Comparison of ENCODE assay signal across 8 cellular contexts in the genomic region with DNA sequence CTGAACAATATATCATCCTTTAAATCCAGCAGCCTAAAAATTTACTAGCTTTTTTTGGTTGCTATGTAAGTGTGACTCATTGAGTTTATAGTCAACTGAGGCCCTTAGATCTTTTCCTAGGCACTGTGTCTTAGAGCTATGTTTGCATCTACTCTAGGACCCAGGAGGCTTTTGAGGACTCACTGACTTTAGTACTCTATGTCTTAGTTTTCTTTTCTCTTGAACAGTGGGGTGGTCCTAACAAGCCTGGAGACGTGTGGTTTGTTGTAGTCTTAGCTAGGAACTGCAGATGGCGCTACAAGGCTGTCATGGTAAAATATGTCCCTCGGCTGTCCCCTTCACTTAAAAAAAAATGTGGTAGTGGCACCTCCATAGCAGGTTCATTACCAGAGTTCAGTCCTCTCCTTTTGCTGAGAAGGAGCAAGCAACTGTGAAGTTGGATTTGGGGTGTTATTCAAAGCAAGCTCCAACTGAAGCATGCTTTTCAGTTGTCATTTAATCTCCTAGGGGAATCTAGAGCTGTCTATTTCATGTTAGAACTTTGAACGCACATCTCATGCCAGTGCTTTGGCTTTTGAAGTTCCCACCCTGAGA. TPM values are rescaled to one million over a fixed set of nuclear protein-coding genes. Genes with fewer than 3 reads are reported as not detected.
DNase-seq lines count a peak whose midpoint lies in the region; ATAC-seq, FAIRE-seq and TF ChIP-seq lines count a peak whose summit lies in the region.

No MANE protein-coding gene starts in this region.

- H3K9ac ChIP-seq in endothelial cell of umbilical vein (replicated peaks; ENCODE audit: extremely low read depth, insufficient read depth, low read length), result no peak overlapping the region

- dilution Hi-C loops in endothelial cell of umbilical vein (cut with MboI; ENCODE audit: extremely low pct_ligation_motif_present, low sequenced_read_pairs), result loop anchor here (25.0 kb wide), 1 partner anchor 154 kb away; no protein-coding TSS in a partner anchor

- CTCF ChIA-PET in endothelial cell of umbilical vein (lab: Charles Lee), result interaction anchor here (0.7 to 12.8 kb wide), 67 partner anchors 9 to 265 kb away, joined by 3 to 679 read pairs (median 8); a partner anchor contains a TSS

- H3K27me3 ChIP-seq in endothelial cell of umbilical vein (ENCODE audit: control insufficient read depth in 2 of 2, insufficient read depth in 2 of 2, low read length in 2 of 2), result no peaks in the 10 kb centered on the region

- H3K4me3 ChIP-seq in WI38 (ENCODE audit: low read depth, low read length) (no peak overlapping the region), endothelial cell of umbilical vein (replicated peaks in 1 of 3; ENCODE audit: insufficient read depth in 1 of 3, low read depth in 1 of 3, low read length in 3 of 3) (no peak overlapping the region), mucosa of descending colon (no peak overlapping the region)

- intact Hi-C loops in endothelial cell of umbilical vein (cut with micrococcal nuclease) (loop anchor here (1.0 to 5.0 kb wide), 3 partner anchors 156 to 222 kb away; a partner anchor contains a TSS), mucosa of descending colon (cut with DNase I, micrococcal nuclease) (loop anchor here (2.0 to 10.0 kb wide), 2 partner anchors 156 kb away; no protein-coding TSS in a partner anchor)

- no peaks in the 10 kb centered on the region for H4K20me1 ChIP-seq in endothelial cell of umbilical vein (replicated peaks; ENCODE audit: control insufficient read depth, extremely low read depth, insufficient read depth, low read length)

- TF ChIP-seq CTCF in WI38 (IDR thresholded peaks at IDR 0.05; ENCODE audit: low read depth, low read length) (peak; percentile 74), endothelial cell of umbilical vein (IDR thresholded peaks at IDR 0.05; ENCODE audit: extremely low read depth in 1 of 2, insufficient read depth in 1 of 2, low read depth in 1 of 2, low read length in 2 of 2) (peak; percentile 74 to 76), mucosa of descending colon (IDR thresholded peaks at IDR 0.05) (peak; percentile 30)

- no peak overlapping the region for H2AFZ ChIP-seq in endothelial cell of umbilical vein (ENCODE audit: low read depth, low read length)

- H3K4me1 ChIP-seq in endothelial cell of umbilical vein (ENCODE audit: control insufficient read depth, extremely low read depth, insufficient read depth, low read length) (no peaks in the 10 kb centered on the region), mucosa of descending colon (ENCODE audit: low read depth) (no peaks in the 10 kb centered on the region)

- no peak overlapping the region for H3K27ac ChIP-seq in endothelial cell of umbilical vein (ENCODE audit: insufficient read depth, low read depth, low read length)

- H3K36me3 ChIP-seq in endothelial cell of umbilical vein (ENCODE audit: control insufficient read depth in 2 of 2, extremely low read depth in 1 of 2, insufficient read depth in 2 of 2, low read length in 2 of 2), result no peaks in the 10 kb centered on the region
- H3K36me3 ChIP-seq in mucosa of descending colon (ENCODE audit: low read depth), result no peaks in the 10 kb centered on the region

- no peak for TF ChIP-seq POLR2A in endothelial cell of umbilical vein (IDR thresholded peaks at IDR 0.05; ENCODE audit: low read depth, low read length)

- ATAC-seq in HG03159 (IDR thresholded peaks at IDR 0.05; ENCODE audit: unreplicated experiment) (peak; percentile 66), mucosa of descending colon (peak; percentile 84), HG03565 (IDR thresholded peaks at IDR 0.05; ENCODE audit: unreplicated experiment) (no peak)

- POLR2A ChIA-PET in endothelial cell of umbilical vein (lab: Charles Lee), result interaction anchor here (1.2 to 2.5 kb wide), 2 partner anchors 8 to 155 kb away, joined by 4 to 15 read pairs; a partner anchor contains a TSS

- no peaks in the 10 kb centered on the region for H3K9me3 ChIP-seq in endothelial cell of umbilical vein (replicated peaks; ENCODE audit: control insufficient read depth, insufficient read depth, low read length)
- no peaks in the 10 kb centered on the region for H3K9me3 ChIP-seq in mucosa of descending colon

- no TSS peak for BruUV-seq in endothelial cell of umbilical vein (replicated peaks; lab: Mats Ljungman, UMichigan)

- peak; percentile 56 for FAIRE-seq in endothelial cell of umbilical vein (lab: Jason Lieb, UNC)

- no peaks in the 10 kb centered on the region for H3K9me1 ChIP-seq in endothelial cell of umbilical vein (replicated peaks; ENCODE audit: control insufficient read depth, extremely low read depth, insufficient read depth, low read length)

- no peak overlapping the region for H3K4me2 ChIP-seq in endothelial cell of umbilical vein (ENCODE audit: insufficient read depth, low read length)

- no peaks in the 10 kb centered on the region for H3K79me2 ChIP-seq in endothelial cell of umbilical vein (ENCODE audit: control insufficient read depth, insufficient read depth, low read length)

- DNase-seq in Daoy (ENCODE audit: low read depth) (peak; percentile 70), NCI-H446 (lab: John Stamatoyannopoulos, UW) (peak; percentile 33 to 77), endothelial cell of umbilical vein (ENCODE audit: low read depth, low spot score) (peak; percentile 82), mucosa of descending colon (peak in 1 of 3 donors; percentile 76)
- DNase-seq in activated CD4-positive, CD25-positive, alpha-beta regulatory T cell treated with anti-CD3 and anti-CD28 coated beads, Interleukin-2, amount 50 U/mL, for 72 hours, result no peak

TF ChIP-seq in endothelial cell of umbilical vein, 7 proteins besides CTCF, POLR2A, EP300 and RAD21:
- TF ChIP-seq, protein P1, sequence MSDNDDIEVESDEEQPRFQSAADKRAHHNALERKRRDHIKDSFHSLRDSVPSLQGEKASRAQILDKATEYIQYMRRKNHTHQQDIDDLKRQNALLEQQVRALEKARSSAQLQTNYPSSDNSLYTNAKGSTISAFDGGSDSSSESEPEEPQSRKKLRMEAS (IDR thresholded peaks at IDR 0.05; ENCODE audit: insufficient read depth, insufficient read length), result no peak
- TF ChIP-seq GATA2 (IDR thresholded peaks at IDR 0.05; ENCODE audit: insufficient read depth, insufficient read length, low read depth, low read length) (no peak), JUN (IDR thresholded peaks at IDR 0.05; ENCODE audit: borderline replicate concordance, insufficient read depth, insufficient read length, low read depth) (no peak), FOS (IDR thresholded peaks at IDR 0.05; ENCODE audit: borderline replicate concordance, insufficient read depth, low read length) (peak; percentile 10), POLR2AphosphoS5 (IDR thresholded peaks at IDR 0.05; ENCODE audit: insufficient read depth, low read depth, low read length) (no peak), EZH2 (IDR thresholded peaks at IDR 0.05; ENCODE audit: borderline replicate concordance, low read depth, low read length, severe bottlenecking) (no peak), MYC (IDR thresholded peaks at IDR 0.05; ENCODE audit: low read depth, low read length) (no peak)

RNA-seq across cellular contexts. Expression of a gene that starts 8.6 kb away (rescaled TPM):
- total RNA-seq in Daoy (2014; rRNA removed; shearing (Covaris generic)), result 20.9 and 32.3 TPM in 2 replicates
- total RNA-seq in endothelial cell of umbilical vein, result 58.8 and 66.5 TPM in 2 replicates
- polyA plus RNA-seq in endothelial cell of umbilical vein, result 32.6 and 55.8 TPM in 2 replicates
- polyA plus RNA-seq in endothelial cell of umbilical vein (2011; cell fraction: cytosol; rRNA removed), result 53.3 and 64.3 TPM in 2 replicates
- polyA plus RNA-seq in endothelial cell of umbilical vein (2011; cell fraction: nucleus; rRNA removed), result 103 and 146 TPM in 2 replicates
- polyA plus RNA-seq in endothelial cell of umbilical vein (2012), result 63.5 and 74.0 TPM in 2 replicates
- 76.2 and 88.1 TPM in 2 replicates for polyA minus RNA-seq in endothelial cell of umbilical vein
- 48.5 TPM for polyA minus RNA-seq in endothelial cell of umbilical vein (2011; cell fraction: cytosol; rRNA and poly(A)+ RNA removed)
- 95.5 and 134 TPM in 2 replicates for polyA minus RNA-seq in endothelial cell of umbilical vein (2011; cell fraction: nucleus; rRNA and poly(A)+ RNA removed)
- 10 to 100 TPM; 15.0 to 19.8 (median 18.3) TPM for total RNA-seq in mucosa of descending colon

RNA-seq across cellular contexts. Expression of a gene that starts 12.0 kb away (rescaled TPM):
- total RNA-seq in Daoy (2014; rRNA removed; shearing (Covaris generic)), result 2.4 and 2.7 TPM in 2 replicates
- 1.1 and 1.3 TPM in 2 replicates for total RNA-seq in endothelial cell of umbilical vein
- polyA plus RNA-seq in endothelial cell of umbilical vein, result 1.4 TPM in 2 replicates
- polyA plus RNA-seq in endothelial cell of umbilical vein (2011; cell fraction: cytosol; rRNA removed), result 1.2 TPM in 2 replicates
- polyA plus RNA-seq in endothelial cell of umbilical vein (2011; cell fraction: nucleus; rRNA removed), result 0.96 and 0.98 TPM in 2 replicates
- 0.15 and 1.3 TPM in 2 replicates for polyA plus RNA-seq in endothelial cell of umbilical vein (2012)
- polyA minus RNA-seq in endothelial cell of umbilical vein, result 1.3 and 1.4 TPM in 2 replicates
- 1.1 TPM for polyA minus RNA-seq in endothelial cell of umbilical vein (2011; cell fraction: cytosol; rRNA and poly(A)+ RNA removed)
- 0.34 and 0.43 TPM in 2 replicates for polyA minus RNA-seq in endothelial cell of umbilical vein (2011; cell fraction: nucleus; rRNA and poly(A)+ RNA removed)
- 10 to 100 TPM in 2 of 3 donors, 1 to 10 TPM in 1; 6.7 to 45.7 (median 37.0) TPM for total RNA-seq in mucosa of descending colon

RNA-seq across cellular contexts. Expression of a gene that starts 21.7 kb away (rescaled TPM):
- 0.06 and 0.80 TPM in 2 replicates for total RNA-seq in Daoy (2014; rRNA removed; shearing (Covaris generic))
- total RNA-seq in endothelial cell of umbilical vein (not detected in 2 replicates), mucosa of descending colon (not detected)
- not detected in 2 replicates for polyA plus RNA-seq in endothelial cell of umbilical vein
- 0.03 TPM in 1 of 2 replicates, not detected in the other for polyA plus RNA-seq in endothelial cell of umbilical vein (2011; cell fraction: cytosol; rRNA removed)
- not detected in 2 replicates for polyA plus RNA-seq in endothelial cell of umbilical vein (2011; cell fraction: nucleus; rRNA removed)
- polyA plus RNA-seq in endothelial cell of umbilical vein (2012), result not detected in 2 replicates
- not detected in 2 replicates for polyA minus RNA-seq in endothelial cell of umbilical vein
- 0.41 TPM for polyA minus RNA-seq in endothelial cell of umbilical vein (2011; cell fraction: cytosol; rRNA and poly(A)+ RNA removed)
- polyA minus RNA-seq in endothelial cell of umbilical vein (2011; cell fraction: nucleus; rRNA and poly(A)+ RNA removed), result not detected in 2 replicates

RNA-seq across cellular contexts. Expression of a gene that starts 35.6 kb away (rescaled TPM):
- total RNA-seq in Daoy (2014; rRNA removed; shearing (Covaris generic)), result 45.5 and 48.3 TPM in 2 replicates
- total RNA-seq in endothelial cell of umbilical vein (62.4 and 68.6 TPM in 2 replicates), mucosa of descending colon (10 to 100 TPM in 1 of 3 donors, 1 to 10 TPM in 2; 4.4 to 18.8 (median 5.8) TPM)
- 27.3 and 31.7 TPM in 2 replicates for polyA plus RNA-seq in endothelial cell of umbilical vein
- 47.3 and 53.1 TPM in 2 replicates for polyA plus RNA-seq in endothelial cell of umbilical vein (2011; cell fraction: cytosol; rRNA removed)
- 127 and 133 TPM in 2 replicates for polyA plus RNA-seq in endothelial cell of umbilical vein (2011; cell fraction: nucleus; rRNA removed)
- 21.3 and 57.6 TPM in 2 replicates for polyA plus RNA-seq in endothelial cell of umbilical vein (2012)
- polyA minus RNA-seq in endothelial cell of umbilical vein, result 20.6 and 29.7 TPM in 2 replicates
- 41.8 TPM for polyA minus RNA-seq in endothelial cell of umbilical vein (2011; cell fraction: cytosol; rRNA and poly(A)+ RNA removed)
- polyA minus RNA-seq in endothelial cell of umbilical vein (2011; cell fraction: nucleus; rRNA and poly(A)+ RNA removed), result 34.9 and 40.2 TPM in 2 replicates
